In the genomic region with DNA sequence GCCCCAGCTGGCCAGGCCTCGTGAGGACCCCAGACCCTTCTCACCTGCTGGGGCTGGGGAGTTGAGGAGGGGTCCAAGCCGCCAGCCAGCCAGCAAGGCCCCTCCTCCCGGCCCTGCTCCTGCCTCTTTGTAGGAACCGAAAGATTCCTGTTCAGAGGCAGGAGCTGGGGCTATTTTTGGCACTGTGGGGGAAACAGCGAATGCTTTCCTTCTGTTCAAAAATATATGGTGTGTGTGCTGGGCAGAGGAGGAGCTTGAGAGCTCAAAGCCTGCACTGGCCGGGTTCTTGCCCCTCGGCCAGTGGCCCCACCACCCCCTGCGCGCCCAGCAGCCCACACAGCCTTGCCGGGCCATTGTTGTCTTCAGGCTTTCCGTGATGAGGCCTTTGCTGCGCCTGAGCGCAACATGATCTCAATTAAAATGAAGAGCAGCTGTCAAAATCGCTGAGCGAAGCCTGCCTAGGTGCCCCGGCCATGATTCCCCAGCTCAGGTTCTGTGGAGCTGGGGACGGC, we compare ENCODE assay signal across 1 cellular context.
TF ChIP-seq lines count a peak whose summit lies in the region.

No MANE protein-coding gene starts in this region.

TF ChIP-seq in SK-N-SH treated with all-trans-retinoic acid at 6 μM for 48 hours, 23 proteins besides CTCF, POLR2A, EP300 and RAD21 (continued from another document):
- no peak for TF ChIP-seq PATZ1 (CRISPR knock-in tag; IDR thresholded peaks at IDR 0.05; ENCODE audit: borderline replicate concordance)
- TF ChIP-seq ZNF8 (CRISPR knock-in tag; IDR thresholded peaks at IDR 0.05): no peak
